In the genomic region with DNA sequence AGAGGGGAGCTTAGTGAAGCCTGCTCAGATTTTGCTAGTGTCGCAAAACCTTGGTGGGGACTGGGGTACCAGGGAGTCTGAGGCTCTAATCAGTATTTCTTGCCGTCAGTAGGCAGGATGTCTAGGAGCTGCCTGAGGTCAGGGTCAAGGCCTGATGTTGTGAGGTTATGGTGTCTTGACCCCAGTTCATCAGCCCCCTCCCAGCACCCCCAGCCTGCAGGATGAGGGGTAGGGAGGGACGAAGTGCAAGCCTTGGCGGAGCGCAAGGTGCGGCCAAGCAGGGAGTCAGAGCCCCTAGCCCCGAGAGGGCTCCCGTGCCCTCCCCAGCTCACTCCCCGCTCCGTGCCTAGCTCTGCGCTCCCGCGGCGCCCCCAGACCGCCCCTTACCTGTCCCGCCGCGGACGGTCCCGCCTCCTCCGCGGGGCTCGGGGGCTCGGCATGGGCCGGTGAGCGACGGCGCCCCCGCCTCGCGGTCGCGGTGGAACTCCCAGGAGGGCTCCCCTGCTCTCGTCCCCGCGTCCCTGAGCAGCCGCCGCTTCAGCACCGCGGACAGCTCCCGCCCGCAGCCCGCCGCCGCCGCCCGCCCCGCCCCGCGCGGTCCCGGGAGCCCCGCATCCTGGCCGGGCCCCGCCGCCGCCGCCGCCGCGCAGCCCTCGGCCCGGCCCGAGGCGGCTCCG, we compare ENCODE assay signal across 7 cellular contexts. TPM values are rescaled to one million over a fixed set of nuclear protein-coding genes. Genes with fewer than 3 reads are reported as not detected.
DNase-seq lines count a peak whose midpoint lies in the region; ATAC-seq and TF ChIP-seq lines count a peak whose summit lies in the region.

No MANE protein-coding gene starts in this region.

- no peak for ATAC-seq in HG03442 (IDR thresholded peaks at IDR 0.05; ENCODE audit: unreplicated experiment)

- H4K20me1 ChIP-seq in osteoblast (ENCODE audit: insufficient read depth, low read length): no peaks in the 10 kb centered on the region

- peaks cover 27% of the 10 kb centered on the region for H3K4me1 ChIP-seq in HUES6 (ENCODE audit: control insufficient read depth, insufficient read depth, low read length)
- H3K4me1 ChIP-seq in osteoblast (ENCODE audit: insufficient read depth, low read length): no peaks in the 10 kb centered on the region

- H3K36me3 ChIP-seq in HUES6 (ENCODE audit: control insufficient read depth, insufficient read depth, low read length) (no peaks in the 10 kb centered on the region), osteoblast (ENCODE audit: insufficient read depth, low read length) (no peaks in the 10 kb centered on the region)

- peaks cover 40% of the 10 kb centered on the region for H3K27me3 ChIP-seq in HUES6 (ENCODE audit: control insufficient read depth, insufficient read depth, low read length)
- H3K27me3 ChIP-seq in osteoblast (ENCODE audit: insufficient read depth, low read length): peaks cover 27% of the 10 kb centered on the region

- CTCF ChIA-PET in activated CD4-positive, alpha-beta memory T cell treated with anti-CD3 and anti-CD28 coated beads, Interleukin-2, amount 10 ng/mL, durations not matched to agents 7 days and 5 days (lab: Charles Lee): no interaction called here

- H3K4me1 Mint-ChIP-seq in activated CD4-positive, alpha-beta memory T cell treated with anti-CD3 and anti-CD28 coated beads, Interleukin-2, amount 10 ng/mL, durations not matched to agents 7 days and 5 days: peaks cover 2% of the 10 kb centered on the region

- H3K79me2 ChIP-seq in osteoblast (ENCODE audit: insufficient read depth, low read length): no peaks in the 10 kb centered on the region

- H3K27me3 Mint-ChIP-seq in activated CD4-positive, alpha-beta memory T cell treated with anti-CD3 and anti-CD28 coated beads, Interleukin-2, amount 10 ng/mL, durations not matched to agents 7 days and 5 days: peaks cover 36% of the 10 kb centered on the region

- H3K36me3 Mint-ChIP-seq in activated CD4-positive, alpha-beta memory T cell treated with anti-CD3 and anti-CD28 coated beads, Interleukin-2, amount 10 ng/mL, durations not matched to agents 7 days and 5 days (ENCODE audit: low read depth): no peaks in the 10 kb centered on the region

- no peak overlapping the region for H2AFZ ChIP-seq in osteoblast (ENCODE audit: low read length)

- H3K4me2 ChIP-seq in osteoblast (ENCODE audit: insufficient read depth, low read length): no peak overlapping the region

- TF ChIP-seq CTCF in epithelial cell of esophagus (IDR thresholded peaks at IDR 0.05; ENCODE audit: insufficient read depth, low read depth, low read length, missing control alignments) (no peak), osteoblast (IDR thresholded peaks at IDR 0.05; ENCODE audit: extremely low read depth, low read depth, low read length) (no peak)

- no peak overlapping the region for H3K27ac Mint-ChIP-seq in activated CD4-positive, alpha-beta memory T cell treated with anti-CD3 and anti-CD28 coated beads, Interleukin-2, amount 10 ng/mL, durations not matched to agents 7 days and 5 days

- peak; percentile 66 for DNase-seq in activated CD4-positive, alpha-beta memory T cell treated with anti-CD3 and anti-CD28 coated beads, Interleukin-2, amount 10 ng/mL, durations not matched to agents 7 days and 5 days
- DNase-seq in epithelial cell of esophagus (ENCODE audit: low read depth): peak; percentile 13
- DNase-seq in osteoblast (ENCODE audit: insufficient read length, low spot score, missing footprints): peak; percentile 98
- no peak for DNase-seq in epidermal melanocyte (ENCODE audit: insufficient read length, low spot score)
- no peak for DNase-seq in NCI-H2029 treated with DMSO at 0.1 percent for 48 hours (lab: John Stamatoyannopoulos, UW)

- H3K9ac ChIP-seq in HUES6 (ENCODE audit: low read length): no peak overlapping the region

- no peak overlapping the region for H3K4me3 Mint-ChIP-seq in activated CD4-positive, alpha-beta memory T cell treated with anti-CD3 and anti-CD28 coated beads, Interleukin-2, amount 10 ng/mL, durations not matched to agents 7 days and 5 days

- H3K9me3 ChIP-seq in HUES6 (ENCODE audit: control insufficient read depth, insufficient read depth, low read depth, low read length): no peaks in the 10 kb centered on the region
- H3K9me3 ChIP-seq in osteoblast (ENCODE audit: low read depth, low read length): no peaks in the 10 kb centered on the region

- POLR2A ChIA-PET in activated CD4-positive, alpha-beta memory T cell treated with anti-CD3 and anti-CD28 coated beads, Interleukin-2, amount 10 ng/mL, durations not matched to agents 7 days and 5 days (lab: Charles Lee): no interaction called here

- H3K27ac ChIP-seq in HUES6 (ENCODE audit: low read depth, low read length) (no peak overlapping the region), osteoblast (ENCODE audit: low read depth, low read length) (no peak overlapping the region)

- H3K4me3 ChIP-seq in HUES6 (ENCODE audit: low read depth, low read length) (peak overlapping the region; percentile 59), epithelial cell of esophagus (ENCODE audit: low read length) (no peak overlapping the region), osteoblast (ENCODE audit: insufficient read depth, low read length) (no peak overlapping the region)

- H3K9me3 Mint-ChIP-seq in activated CD4-positive, alpha-beta memory T cell treated with anti-CD3 and anti-CD28 coated beads, Interleukin-2, amount 10 ng/mL, durations not matched to agents 7 days and 5 days: no peaks in the 10 kb centered on the region

RNA-seq across cellular contexts. Expression of gene SYNDIG1L, which starts 0.3 kb away (rescaled TPM):
- total RNA-seq in activated CD4-positive, alpha-beta memory T cell treated with anti-CD3 and anti-CD28 coated beads, Interleukin-2, amount 10 ng/mL, durations not matched to agents 7 days and 5 days: not detected
- not detected in 2 replicates for total RNA-seq in osteoblast

Comparison
In these comparisons a context has a peak if more than half of its experiments do, and no peak if none do; other contexts are left out.
1. DNase-seq: peak in activated CD4-positive, alpha-beta memory T cell treated with anti-CD3 and anti-CD28 coated beads, Interleukin-2, amount 10 ng/mL, durations not matched to agents 7 days and 5 days (single experiment), epithelial cell of esophagus (single experiment) and osteoblast (single experiment); none in epidermal melanocyte (single experiment) and NCI-H2029 treated with DMSO at 0.1 percent for 48 hours (single experiment).